ENCODE assay signal across 8 cellular contexts in genomic region chr10:68471063-68471585, GRCh38. TPM values are rescaled to one million over a fixed set of nuclear protein-coding genes. Genes with fewer than 3 reads are reported as not detected.
DNase-seq lines count a peak whose midpoint lies in the region; ATAC-seq and TF ChIP-seq lines count a peak whose summit lies in the region.

No MANE protein-coding gene starts in this region.

- H3K27me3 ChIP-seq in right atrium auricular region, result no peaks in the 10 kb centered on the region
- H3K27me3 ChIP-seq in SU-DHL-6 (ENCODE audit: low read length), result no peaks in the 10 kb centered on the region

- peak overlapping the region; percentile 68 for H3K4me2 ChIP-seq in SU-DHL-6 (ENCODE audit: low read depth, low read length, poor library complexity, severe bottlenecking)

- peaks cover 7% of the 10 kb centered on the region; the same call in 1 of the 2 replicates for H3F3A ChIP-seq in SU-DHL-6 (ENCODE audit: insufficient read depth)

- H3K4me1 Mint-ChIP-seq in stimulated activated effector memory CD8-positive, alpha-beta T cell treated with anti-CD3 and anti-CD28 coated beads, Interleukin-12 subunit alpha, Interleukin-12 subunit beta, amount 100 ng/mL, for 72 hours, result peaks cover 27% of the 10 kb centered on the region

- H3K27ac ChIP-seq in right atrium auricular region (peak overlapping the region in 1 of 2 donors; percentile 70), SU-DHL-6 (ENCODE audit: low read depth, low read length) (peak overlapping the region; percentile 76)

- H3K9me3 Mint-ChIP-seq in stimulated activated effector memory CD8-positive, alpha-beta T cell treated with anti-CD3 and anti-CD28 coated beads, Interleukin-12 subunit alpha, Interleukin-12 subunit beta, amount 100 ng/mL, for 72 hours, result no peaks in the 10 kb centered on the region

- H3K36me3 ChIP-seq in right atrium auricular region (no peaks in the 10 kb centered on the region), SU-DHL-6 (ENCODE audit: low read length) (peaks cover 15% of the 10 kb centered on the region)

- peak overlapping the region; percentile 95 for H3K27ac Mint-ChIP-seq in stimulated activated effector memory CD8-positive, alpha-beta T cell treated with anti-CD3 and anti-CD28 coated beads, Interleukin-12 subunit alpha, Interleukin-12 subunit beta, amount 100 ng/mL, for 72 hours

- H2AFZ ChIP-seq in SU-DHL-6 (ENCODE audit: low read depth, low read length, severe bottlenecking), result peak overlapping the region; percentile 99

- peak overlapping the region; percentile 52 to 64 for H3K4me3 ChIP-seq in right atrium auricular region
- peak overlapping the region; percentile 96 for H3K4me3 ChIP-seq in SU-DHL-6 (ENCODE audit: insufficient read depth, low read length, poor library complexity, severe bottlenecking)

- intact Hi-C loops in cardiac septum (cut with DNase I), result no loop called here

- no peaks in the 10 kb centered on the region for H3K9me3 ChIP-seq in right atrium auricular region
- H3K9me3 ChIP-seq in SU-DHL-6 (ENCODE audit: insufficient read depth, low read length), result no peaks in the 10 kb centered on the region

- no peaks in the 10 kb centered on the region; the same call in 1 of the 2 replicates for H4K20me1 ChIP-seq in SU-DHL-6 (ENCODE audit: low read depth, low read length)

- DNase-seq in right atrium auricular region (ENCODE audit: low spot score) (no peak), cardiac septum (ENCODE audit: low spot score) (no peak), glomerular visceral epithelial cell (ENCODE audit: extremely low spot score) (peak; percentile 6), putamen (ENCODE audit: low spot score) (no peak)
- DNase-seq in stimulated activated effector memory CD8-positive, alpha-beta T cell treated with anti-CD3 and anti-CD28 coated beads, Interleukin-12 subunit alpha, Interleukin-12 subunit beta, amount 100 ng/mL, for 72 hours (ENCODE audit: low spot score in 2 of 2), result no peak
- DNase-seq in activated CD4-positive, CD25-positive, alpha-beta regulatory T cell (lab: John Stamatoyannopoulos, UW), result no peak
- no peak for DNase-seq in activated CD4-positive, alpha-beta T cell treated with anti-CD3 and anti-CD28 coated beads, Interleukin-2, amount 50 U/mL, for 1 hour

- H3K79me2 ChIP-seq in SU-DHL-6 (ENCODE audit: insufficient read depth, low read length), result peaks cover 37% of the 10 kb centered on the region

- peaks cover 0 to 14% of the 10 kb centered on the region in 2 donors for H3K4me1 ChIP-seq in right atrium auricular region

- TF ChIP-seq CTCF in right atrium auricular region (IDR thresholded peaks at IDR 0.05) (no peak), SU-DHL-6 (IDR thresholded peaks at IDR 0.05; ENCODE audit: insufficient read depth, low read length, poor library complexity, severe bottlenecking) (no peak)

- ATAC-seq in stimulated activated effector memory CD8-positive, alpha-beta T cell treated with anti-CD3 and anti-CD28 coated beads, Interleukin-12 subunit alpha, Interleukin-12 subunit beta, amount 100 ng/mL, for 72 hours, result no peak

- peak overlapping the region; percentile 92 for H3K4me3 Mint-ChIP-seq in stimulated activated effector memory CD8-positive, alpha-beta T cell treated with anti-CD3 and anti-CD28 coated beads, Interleukin-12 subunit alpha, Interleukin-12 subunit beta, amount 100 ng/mL, for 72 hours

- H3K36me3 Mint-ChIP-seq in stimulated activated effector memory CD8-positive, alpha-beta T cell treated with anti-CD3 and anti-CD28 coated beads, Interleukin-12 subunit alpha, Interleukin-12 subunit beta, amount 100 ng/mL, for 72 hours, result peaks cover 53% of the 10 kb centered on the region

- peak overlapping the region; percentile 95 for H3K9ac ChIP-seq in SU-DHL-6 (ENCODE audit: low read length)

- H3K9me2 ChIP-seq in SU-DHL-6 (replicated peaks; ENCODE audit: insufficient read depth, low read length), result no peaks in the 10 kb centered on the region

RNA-seq across cellular contexts. Expression of gene DNA2, which starts 0.6 kb away (rescaled TPM):
- 1 to 10 TPM in 1 of 2 donors, under 1 TPM in 1; 0.90 to 1.3 TPM for total RNA-seq in right atrium auricular region
- total RNA-seq in cardiac septum, result 3.5 TPM

RNA-seq across cellular contexts. Expression of gene SLC25A16, which starts 56.2 kb away (rescaled TPM):
- total RNA-seq in right atrium auricular region, result 1 to 10 TPM; 7.7 to 9.9 TPM
- 16.5 TPM for total RNA-seq in cardiac septum
